ENCODE assay signal across 8 cellular contexts in genomic region chr3:58434990-58435389, GRCh38. TPM values are rescaled to one million over a fixed set of nuclear protein-coding genes. Genes with fewer than 3 reads are reported as not detected.
A peak's percentile ranks its signal among the peaks of the same experiment; 100 is the strongest.
DNase-seq lines count a peak whose midpoint lies in the region; ATAC-seq lines count a peak whose summit lies in the region.
"Had no signal": no experiment of that assay in that cellular context is flagged by ENCODE, and none has a peak within 500 bp of the region (broad histone marks: within the 10 kb centered on the region; RNA-seq: fewer than 3 reads in every experiment).

No MANE protein-coding gene starts in this region.

- H3K36me3 ChIP-seq in H7 (replicated peaks; ENCODE audit: control insufficient read depth, insufficient read depth, low read length) (peaks cover 17% of the 10 kb centered on the region), iPS DF 6.9 (ENCODE audit: control insufficient read depth, insufficient read depth, low read length) (peaks cover 9% of the 10 kb centered on the region; the same call in 1 of the 2 replicates)

- peak; percentile 73 for DNase-seq in H7
- peak; percentile 83 for DNase-seq in iPS DF 6.9 (ENCODE audit: low read depth, low spot score)
- DNase-seq in stromal cell of bone marrow (ENCODE audit: low read depth): peak; percentile 34
- DNase-seq in posterior vena cava (ENCODE audit: low spot score): no peak
- DNase-seq: activated T-cell treated with anti-CD3 and anti-CD28 coated beads, Interleukin-2, amount 50 U/mL, for 24 hours had no signal

- peak overlapping the region; percentile 96 for H3K4me3 Mint-ChIP-seq in activated T-helper 17 cell treated with anti-CD3 and anti-CD28 coated beads, Interleukin-2, amount 50 U/mL, for 72 hours

- no peaks in the 10 kb centered on the region for H3K9me3 ChIP-seq in iPS DF 6.9 (ENCODE audit: control insufficient read depth, insufficient read depth, low read length)

- no peak overlapping the region for H3K27ac ChIP-seq in iPS DF 6.9 (ENCODE audit: low read length)

- H3K4me1 Mint-ChIP-seq in activated T-helper 17 cell treated with anti-CD3 and anti-CD28 coated beads, Interleukin-2, amount 50 U/mL, for 72 hours: peaks cover 15% of the 10 kb centered on the region

- H3K9me3 Mint-ChIP-seq in activated T-helper 17 cell treated with anti-CD3 and anti-CD28 coated beads, Interleukin-2, amount 50 U/mL, for 72 hours: no peaks in the 10 kb centered on the region
- H3K9me3 Mint-ChIP-seq: activated T-cell treated with anti-CD3 and anti-CD28 coated beads, Interleukin-2, amount 50 U/mL, for 24 hours had no signal

- H3K27ac Mint-ChIP-seq in activated T-helper 17 cell treated with anti-CD3 and anti-CD28 coated beads, Interleukin-2, amount 50 U/mL, for 72 hours: no peak overlapping the region
- H3K27ac Mint-ChIP-seq: activated T-cell treated with anti-CD3 and anti-CD28 coated beads, Interleukin-2, amount 50 U/mL, for 24 hours had no signal

- intact Hi-C loops in posterior vena cava (cut with DNase I): loop anchor here in 1 of 2 donors (10.0 kb wide), 1 partner anchor 60 kb away; the partner anchor contains the start of gene KCTD6

- no peak overlapping the region for H3K4me3 ChIP-seq in H7 (ENCODE audit: insufficient read depth, low read depth, low read length)
- H3K4me3 ChIP-seq in iPS DF 6.9 (ENCODE audit: low read length): no peak overlapping the region

- H3K27me3 ChIP-seq in H7 (ENCODE audit: control insufficient read depth, insufficient read depth, low read length): no peaks in the 10 kb centered on the region
- H3K27me3 ChIP-seq in iPS DF 6.9 (ENCODE audit: control insufficient read depth, insufficient read depth, low read length): no peaks in the 10 kb centered on the region

- no CpG with 5 or more reads among the region's 1 CpG for WGBS in iPS DF 6.9 (ENCODE audit: insufficient coverage, insufficient read length)

- H3K4me1 ChIP-seq in iPS DF 6.9 (ENCODE audit: control insufficient read depth, insufficient read depth, low read length): no peaks in the 10 kb centered on the region; the same call in 1 of the 2 replicates

- H3K36me3 Mint-ChIP-seq in activated T-helper 17 cell treated with anti-CD3 and anti-CD28 coated beads, Interleukin-2, amount 50 U/mL, for 72 hours (ENCODE audit: low read depth): peaks cover 30% of the 10 kb centered on the region

- ATAC-seq in activated T-helper 17 cell treated with anti-CD3 and anti-CD28 coated beads, Interleukin-2, amount 50 U/mL, for 72 hours (replicated peaks): no peak
- ATAC-seq in HG02571 (IDR thresholded peaks at IDR 0.05; ENCODE audit: unreplicated experiment) (no peak), GM18867 (IDR thresholded peaks at IDR 0.05; ENCODE audit: unreplicated experiment) (no peak)

- no peaks in the 10 kb centered on the region for H3K27me3 Mint-ChIP-seq in activated T-helper 17 cell treated with anti-CD3 and anti-CD28 coated beads, Interleukin-2, amount 50 U/mL, for 72 hours
- H3K27me3 Mint-ChIP-seq: activated T-cell treated with anti-CD3 and anti-CD28 coated beads, Interleukin-2, amount 50 U/mL, for 24 hours had no signal

RNA-seq across cellular contexts. Expression of gene PDHB, which starts 1.4 kb away (rescaled TPM):
- 206 and 219 TPM in 2 replicates for total RNA-seq in H7 (2014; rRNA removed; shearing (Covaris generic))
- total RNA-seq in activated T-helper 17 cell treated with anti-CD3 and anti-CD28 coated beads, Interleukin-2, amount 50 U/mL, for 72 hours: 10 to 100 TPM; 37.1 to 66.6 TPM
- total RNA-seq in posterior vena cava: 10 to 100 TPM; 60.4 to 68.7 TPM

RNA-seq across cellular contexts. Expression of gene KCTD6, which starts 56.9 kb away (rescaled TPM):
- total RNA-seq in H7 (2014; rRNA removed; shearing (Covaris generic)): 22.9 and 24.7 TPM in 2 replicates
- total RNA-seq in activated T-helper 17 cell treated with anti-CD3 and anti-CD28 coated beads, Interleukin-2, amount 50 U/mL, for 72 hours: 1 to 10 TPM; 4.9 to 5.2 TPM
- 10 to 100 TPM in 1 of 2 donors, 1 to 10 TPM in 1; 7.5 to 10.6 TPM for total RNA-seq in posterior vena cava
